ENCODE assay signal across 8 cellular contexts in genomic region chr14:98138666-98139065, GRCh38.
DNase-seq lines count a peak whose midpoint lies in the region; TF ChIP-seq lines count a peak whose summit lies in the region.

No MANE protein-coding gene starts in this region.

- no peak overlapping the region for H3K23ac ChIP-seq in mesendoderm (ENCODE audit: low read length)

- no peak overlapping the region for H2BK15ac ChIP-seq in mesendoderm (replicated peaks; ENCODE audit: low read depth)

- peaks cover 92% of the 10 kb centered on the region for H3K4me1 Mint-ChIP-seq in stimulated activated naive CD8-positive, alpha-beta T cell treated with anti-CD3 and anti-CD28 coated beads, Interleukin-15, Interleukin-2, amounts not matched to agents 100 ng/mL and 50 ng/mL, for 24 hours (ENCODE audit: low read depth)

- no peak overlapping the region for H3K18ac ChIP-seq in mesendoderm (ENCODE audit: low read length)

- H3K4me3 ChIP-seq in adrenal gland, result no peak overlapping the region
- H3K4me3 ChIP-seq in mesendoderm (ENCODE audit: low read length), result no peak overlapping the region

- 5 to 8% (median 7%) methylated on average over 6 of the region's 6 CpGs for WGBS in adrenal gland, 4 donors
- no CpG with 5 or more reads among the region's 6 CpGs for WGBS in mesendoderm (ENCODE audit: extremely low coverage, insufficient coverage, low lambda C conversion rate)

- no peak overlapping the region for H3K56ac ChIP-seq in mesendoderm (ENCODE audit: low read length)

- no peak overlapping the region for H4K8ac ChIP-seq in mesendoderm (ENCODE audit: low read depth, low read length)

- H2BK5ac ChIP-seq in mesendoderm (ENCODE audit: low read length), result no peak overlapping the region

- no peaks in the 10 kb centered on the region for H3K36me3 Mint-ChIP-seq in stimulated activated naive CD8-positive, alpha-beta T cell treated with anti-CD3 and anti-CD28 coated beads, Interleukin-15, Interleukin-2, amounts not matched to agents 100 ng/mL and 50 ng/mL, for 24 hours (ENCODE audit: low read depth)

- H3K4me1 ChIP-seq in adrenal gland (replicated peaks in 1 of 2) (no peaks in the 10 kb centered on the region), mesendoderm (ENCODE audit: control insufficient read depth, low read depth, low read length) (peaks cover 2% of the 10 kb centered on the region)

- H3K9ac ChIP-seq in mesendoderm (ENCODE audit: low read length), result no peak overlapping the region

- no peaks in the 10 kb centered on the region for H3K9me3 Mint-ChIP-seq in stimulated activated naive CD8-positive, alpha-beta T cell treated with anti-CD3 and anti-CD28 coated beads, Interleukin-15, Interleukin-2, amounts not matched to agents 100 ng/mL and 50 ng/mL, for 24 hours

- H3K27me3 Mint-ChIP-seq in stimulated activated naive CD8-positive, alpha-beta T cell treated with anti-CD3 and anti-CD28 coated beads, Interleukin-15, Interleukin-2, amounts not matched to agents 100 ng/mL and 50 ng/mL, for 24 hours, result no peaks in the 10 kb centered on the region

- peak; percentile 10 to 42 (median 36) for TF ChIP-seq CTCF in adrenal gland (IDR thresholded peaks at IDR 0.05)

- H3K4ac ChIP-seq in mesendoderm (ENCODE audit: low read depth, low read length), result no peak overlapping the region

- no peak for TF ChIP-seq POLR2A in adrenal gland (IDR thresholded peaks at IDR 0.05)

- H3K27ac ChIP-seq in adrenal gland, result no peak overlapping the region
- H3K27ac ChIP-seq in mesendoderm (ENCODE audit: low read depth, low read length), result no peak overlapping the region

- peak; percentile 42 for DNase-seq in NCI-H1092 treated with DMSO at 0.1 percent for 48 hours (lab: John Stamatoyannopoulos, UW)
- no peak for DNase-seq in NCI-H1092 (lab: John Stamatoyannopoulos, UW)
- DNase-seq in T follicular helper cell (ENCODE audit: low read depth), result peak; percentile 45
- DNase-seq in adrenal gland, result peak in 4 of 7 donors; percentile 22 to 40 (median 26)
- peak; percentile 78 for DNase-seq in mesendoderm
- no peak for DNase-seq in NCI-H345 treated with DMSO at 0.1 percent for 48 hours (lab: John Stamatoyannopoulos, UW; ENCODE audit: unreplicated experiment)
- no peak for DNase-seq in SW 1271 (lab: John Stamatoyannopoulos, UW)

- H3K79me1 ChIP-seq in mesendoderm (ENCODE audit: low read length), result no peaks in the 10 kb centered on the region

- no peak overlapping the region for H2AK5ac ChIP-seq in mesendoderm (ENCODE audit: low read length)

- no peak overlapping the region for H3K4me2 ChIP-seq in mesendoderm (ENCODE audit: low read length)

- H2BK120ac ChIP-seq in mesendoderm (ENCODE audit: low read depth, low read length), result no peak overlapping the region

- no peaks in the 10 kb centered on the region for H3K79me2 ChIP-seq in mesendoderm (ENCODE audit: control insufficient read depth, insufficient read depth, low read length)

- intact Hi-C loops in adrenal gland (cut with DNase I), result no loop called here

- H3K27me3 ChIP-seq in adrenal gland (peaks cover 4% of the 10 kb centered on the region), mesendoderm (ENCODE audit: insufficient read depth, low read length, poor library complexity) (no peaks in the 10 kb centered on the region)

- no peaks in the 10 kb centered on the region for H3K36me3 ChIP-seq in adrenal gland (replicated peaks in 1 of 2)
- H3K36me3 ChIP-seq in mesendoderm (ENCODE audit: control insufficient read depth, insufficient read depth, low read length), result no peaks in the 10 kb centered on the region

- no peaks in the 10 kb centered on the region for H3K9me3 ChIP-seq in adrenal gland (replicated peaks in 1 of 3)

- H3K4me3 Mint-ChIP-seq in stimulated activated naive CD8-positive, alpha-beta T cell treated with anti-CD3 and anti-CD28 coated beads, Interleukin-15, Interleukin-2, amounts not matched to agents 100 ng/mL and 50 ng/mL, for 24 hours, result peak overlapping the region; percentile 72

- H4K5ac ChIP-seq in mesendoderm (ENCODE audit: low read length), result no peak overlapping the region

- H3K27ac Mint-ChIP-seq in stimulated activated naive CD8-positive, alpha-beta T cell treated with anti-CD3 and anti-CD28 coated beads, Interleukin-15, Interleukin-2, amounts not matched to agents 100 ng/mL and 50 ng/mL, for 24 hours, result peak overlapping the region; percentile 94

Comparison
In these comparisons a context has a peak if more than half of its experiments do, and no peak if none do; other contexts are left out.
1. DNase-seq: peak in NCI-H1092 treated with DMSO at 0.1 percent for 48 hours (single experiment), T follicular helper cell (single experiment), adrenal gland (4 of 7) and mesendoderm (single experiment); none in NCI-H1092 (single experiment), NCI-H345 treated with DMSO at 0.1 percent for 48 hours (single experiment) and SW 1271 (0 of 2).